In the genomic region with DNA sequence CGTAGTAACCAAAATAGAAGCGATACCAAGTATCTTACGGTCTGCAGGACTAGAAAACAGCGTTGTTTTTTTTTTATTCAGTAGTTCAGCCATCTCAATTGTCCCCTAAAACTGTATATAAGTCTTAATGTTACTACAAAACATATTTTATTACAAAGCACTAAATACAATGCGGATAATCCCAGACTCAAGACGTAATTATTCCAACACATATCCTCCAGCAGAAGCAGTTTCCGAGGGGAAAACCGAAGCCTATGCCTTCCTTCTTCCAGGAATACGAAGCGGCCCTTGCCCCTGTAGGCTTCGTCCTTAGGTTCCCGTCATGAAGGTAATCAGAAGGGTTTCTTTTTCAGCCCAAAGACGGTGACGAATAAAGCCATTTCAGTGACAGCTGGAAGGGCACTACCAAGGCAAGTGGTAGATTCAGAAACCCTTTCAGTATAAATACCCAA, we compare ENCODE assay signal across 8 cellular contexts. TPM values are rescaled to one million over a fixed set of nuclear protein-coding genes. Genes with fewer than 3 reads are reported as not detected.
DNase-seq lines count a peak whose midpoint lies in the region; ATAC-seq and TF ChIP-seq lines count a peak whose summit lies in the region.

No MANE protein-coding gene starts in this region.

- H3K9me3 Mint-ChIP-seq in naive thymus-derived CD4-positive, alpha-beta T cell: peaks cover 0 to 6% (median 0%) of the 10 kb centered on the region in 11 donors

- no peaks in the 10 kb centered on the region for H4K20me1 ChIP-seq in KMS-11 (ENCODE audit: insufficient read depth)

- ATAC-seq in naive thymus-derived CD4-positive, alpha-beta T cell: no peak
- ATAC-seq in HG03097 (IDR thresholded peaks at IDR 0.05; ENCODE audit: low FRiP score, unreplicated experiment) (no peak), GM21360 (IDR thresholded peaks at IDR 0.05; ENCODE audit: unreplicated experiment) (no peak)

- H3K27me3 ChIP-seq in BJ (ENCODE audit: control insufficient read depth, insufficient read depth, low read length) (no peaks in the 10 kb centered on the region), KMS-11 (ENCODE audit: insufficient read depth, low read depth) (no peaks in the 10 kb centered on the region), colonic mucosa (no peaks in the 10 kb centered on the region)
- no peaks in the 10 kb centered on the region for H3K27me3 ChIP-seq in naive thymus-derived CD4-positive, alpha-beta T cell (ENCODE audit: control insufficient read depth in 2 of 2, insufficient read depth in 2 of 2, low read length in 2 of 2)

- TF ChIP-seq CTCF in BJ (IDR thresholded peaks at IDR 0.05; ENCODE audit: insufficient read depth, low read depth, low read length) (no peak), KMS-11 (conservative IDR thresholded peaks at IDR 0.05; ENCODE audit: low read depth, low read length) (no peak), colonic mucosa (IDR thresholded peaks at IDR 0.05) (no peak)

- peak overlapping the region; percentile 80 to 96 (median 90) for H3K4me3 Mint-ChIP-seq in naive thymus-derived CD4-positive, alpha-beta T cell

- no peaks in the 10 kb centered on the region for H3K4me1 ChIP-seq in KMS-11 (ENCODE audit: low read depth, poor library complexity, severe bottlenecking)
- peaks cover 6% of the 10 kb centered on the region for H3K4me1 ChIP-seq in colonic mucosa
- H3K4me1 ChIP-seq in naive thymus-derived CD4-positive, alpha-beta T cell (ENCODE audit: control insufficient read depth in 2 of 2, insufficient read depth in 2 of 2, low read length in 2 of 2): peaks cover 26 to 39% of the 10 kb centered on the region in 2 donors

- POLR2A ChIA-PET in BJ (lab: Charles Lee): interaction anchor here (0.7 to 1.2 kb wide), 3 partner anchors 16 to 695 kb away, joined by 3 to 5 read pairs (median 3); partner anchors contain the start of genes BORCS6 and ZBTB4
- POLR2A ChIA-PET in naive thymus-derived CD4-positive, alpha-beta T cell (lab: Charles Lee): interaction anchor here (0.6 to 25.9 kb wide), 32 partner anchors 8 to 775 kb away, joined by 3 to 820 read pairs (median 5); partner anchors contain the start of genes AURKB, BORCS6, CTC1 and PER1

- peak overlapping the region; percentile 21; the same call in 1 of the 2 replicates for H3K4me2 ChIP-seq in KMS-11

- no peaks in the 10 kb centered on the region for H3K27me3 Mint-ChIP-seq in naive thymus-derived CD4-positive, alpha-beta T cell

- H3K79me2 ChIP-seq in KMS-11 (ENCODE audit: insufficient read depth, low read depth): no peaks in the 10 kb centered on the region

- H3K4me3 ChIP-seq in BJ (ENCODE audit: low read depth, low read length) (peak overlapping the region; percentile 50), KMS-11 (IDR thresholded peaks at IDR 0.05; ENCODE audit: insufficient read depth, low read depth, low read length) (no peak overlapping the region), colonic mucosa (peak overlapping the region; percentile 27)
- peak overlapping the region; percentile 57 for H3K4me3 ChIP-seq in naive thymus-derived CD4-positive, alpha-beta T cell (ENCODE audit: low read length)

- DNase-seq in BJ (ENCODE audit: low read depth): no peak
- DNase-seq in colonic mucosa: no peak
- no peak for DNase-seq in naive thymus-derived CD4-positive, alpha-beta T cell
- no peak for DNase-seq in dedifferentiated amniotic fluid mesenchymal stem cell (ENCODE audit: extremely low spot score)
- no peak for DNase-seq in C1 segment of cervical spinal cord (lab: John Stamatoyannopoulos, UW)

- H3K36me3 ChIP-seq in BJ (ENCODE audit: control insufficient read depth, insufficient read depth, low read length) (no peaks in the 10 kb centered on the region), KMS-11 (ENCODE audit: insufficient read depth) (no peaks in the 10 kb centered on the region), colonic mucosa (no peaks in the 10 kb centered on the region)
- H3K36me3 ChIP-seq in naive thymus-derived CD4-positive, alpha-beta T cell (ENCODE audit: control insufficient read depth in 2 of 3, insufficient read depth in 3 of 3, low read length in 3 of 3): no peaks in the 10 kb centered on the region

- H3K27ac ChIP-seq in KMS-11: peak overlapping the region; percentile 51; the same call in 1 of the 2 replicates
- peak overlapping the region; percentile 82 for H3K27ac ChIP-seq in colonic mucosa
- H3K27ac ChIP-seq in naive thymus-derived CD4-positive, alpha-beta T cell (ENCODE audit: low read depth, low read length): peak overlapping the region; percentile 92

- intact Hi-C loops in colonic mucosa (cut with DNase I): no loop called here
- intact Hi-C loops in naive thymus-derived CD4-positive, alpha-beta T cell (cut with micrococcal nuclease): loop anchor here (1.0 to 5.0 kb wide), 10 partner anchors 10 to 126 kb away; partner anchors contain the start of gene AURKB (in 1 of the 2)

- CTCF ChIA-PET in BJ (lab: Yijun Ruan, JAX): interaction anchor here (0.9 to 1.3 kb wide), 4 partner anchors 11 to 486 kb away, joined by 3 to 5 read pairs (median 3); partner anchors contain the start of genes VAMP2 and WRAP53
- CTCF ChIA-PET in naive thymus-derived CD4-positive, alpha-beta T cell (lab: Charles Lee): interaction anchor here (0.6 to 1.5 kb wide), 8 partner anchors 10 to 63 kb away, joined by 3 to 9 read pairs (median 6); no protein-coding TSS in a partner anchor

- no peaks in the 10 kb centered on the region for H3K9me3 ChIP-seq in colonic mucosa
- no peaks in the 10 kb centered on the region for H3K9me3 ChIP-seq in naive thymus-derived CD4-positive, alpha-beta T cell (ENCODE audit: control insufficient read depth in 2 of 3, low read length in 3 of 3)

- H2AFZ ChIP-seq in KMS-11 (ENCODE audit: low read depth): no peak overlapping the region; the same call in 1 of the 2 replicates

- peak overlapping the region; percentile 99 to 100 (median 100) for H3K27ac Mint-ChIP-seq in naive thymus-derived CD4-positive, alpha-beta T cell

- H3K4me1 Mint-ChIP-seq in naive thymus-derived CD4-positive, alpha-beta T cell: peaks cover 31 to 55% (median 48%) of the 10 kb centered on the region in 7 donors

- H3K36me3 Mint-ChIP-seq in naive thymus-derived CD4-positive, alpha-beta T cell: peaks cover 0 to 1% (median 0%) of the 10 kb centered on the region in 5 donors

- H3K9ac ChIP-seq in KMS-11 (no peak overlapping the region), colonic mucosa (ENCODE audit: low read depth in 2 of 2, low read length in 2 of 2) (peak overlapping the region; percentile 48 to 78)

RNA-seq across cellular contexts. Expression of gene TMEM107, which starts 2.3 kb away (rescaled TPM):
- 13.6 and 14.5 TPM in 2 replicates for polyA plus RNA-seq in BJ (2011; rRNA removed)
- 52.2 and 57.1 TPM in 2 replicates for polyA minus RNA-seq in BJ (2011; rRNA and poly(A)+ RNA removed)
- total RNA-seq in colonic mucosa: 10 to 100 TPM; 13.2 to 17.0 TPM
- 10 to 100 TPM; 23.1 to 49.7 (median 26.5) TPM for total RNA-seq in naive thymus-derived CD4-positive, alpha-beta T cell
- 10 to 100 TPM; 40.4 to 45.9 TPM for polyA plus RNA-seq in naive thymus-derived CD4-positive, alpha-beta T cell

RNA-seq across cellular contexts. Expression of gene VAMP2, which starts 11.1 kb away (rescaled TPM):
- 20.1 and 22.8 TPM in 2 replicates for polyA plus RNA-seq in BJ (2011; rRNA removed)
- polyA minus RNA-seq in BJ (2011; rRNA and poly(A)+ RNA removed): 7.4 and 9.6 TPM in 2 replicates
- total RNA-seq in colonic mucosa: 10 to 100 TPM; 34.0 to 38.8 TPM
- total RNA-seq in naive thymus-derived CD4-positive, alpha-beta T cell: 100 to 1,000 TPM in 4 of 5 experiments, 10 to 100 TPM in 1; 87.1 to 256 (median 210) TPM
- polyA plus RNA-seq in naive thymus-derived CD4-positive, alpha-beta T cell: 10 to 100 TPM; 75.0 to 75.1 TPM

RNA-seq across cellular contexts. Expression of gene BORCS6, which starts 16.1 kb away (rescaled TPM):
- 3.0 and 4.5 TPM in 2 replicates for polyA plus RNA-seq in BJ (2011; rRNA removed)
- 2.8 and 3.4 TPM in 2 replicates for polyA minus RNA-seq in BJ (2011; rRNA and poly(A)+ RNA removed)
- 10 to 100 TPM; 11.7 to 12.4 TPM for total RNA-seq in colonic mucosa
- total RNA-seq in naive thymus-derived CD4-positive, alpha-beta T cell: 10 to 100 TPM in 3 of 5 experiments, 1 to 10 TPM in 2; 5.4 to 16.1 (median 13.4) TPM
- 10 to 100 TPM; 16.7 to 23.7 TPM for polyA plus RNA-seq in naive thymus-derived CD4-positive, alpha-beta T cell

RNA-seq across cellular contexts. Expression of gene PER1, which starts 21.7 kb away (rescaled TPM):
- 5.1 and 7.7 TPM in 2 replicates for polyA plus RNA-seq in BJ (2011; rRNA removed)
- 11.4 and 32.7 TPM in 2 replicates for polyA minus RNA-seq in BJ (2011; rRNA and poly(A)+ RNA removed)
- total RNA-seq in colonic mucosa: 10 to 100 TPM; 19.7 to 43.6 TPM
- total RNA-seq in naive thymus-derived CD4-positive, alpha-beta T cell: 1,000 to 10,000 TPM in 2 of 5 experiments, 10 to 100 TPM in 3; 40.1 to 1,786 (median 95.0) TPM
- 10 to 100 TPM in 1 of 2 donors, 1 to 10 TPM in 1; 7.9 to 12.1 TPM for polyA plus RNA-seq in naive thymus-derived CD4-positive, alpha-beta T cell

RNA-seq across cellular contexts. Expression of gene AURKB, which starts 36.5 kb away (rescaled TPM):
- 13.4 and 26.1 TPM in 2 replicates for polyA plus RNA-seq in BJ (2011; rRNA removed)
- 16.9 and 28.3 TPM in 2 replicates for polyA minus RNA-seq in BJ (2011; rRNA and poly(A)+ RNA removed)
- total RNA-seq in colonic mucosa: 10 to 100 TPM; 18.6 to 86.4 TPM
- 10 to 100 TPM in 1 of 5 experiments, 1 to 10 TPM in 4; 1.1 to 97.7 (median 1.3) TPM for total RNA-seq in naive thymus-derived CD4-positive, alpha-beta T cell
- polyA plus RNA-seq in naive thymus-derived CD4-positive, alpha-beta T cell: not detected
